Comparison of ENCODE assay signal across 30 cellular contexts in genomic region chr14:96257056-96257455, GRCh38. TPM values are rescaled to one million over a fixed set of nuclear protein-coding genes. Genes with fewer than 3 reads are reported as not detected.
DNase-seq lines count a peak whose midpoint lies in the region; ATAC-seq, FAIRE-seq and TF ChIP-seq lines count a peak whose summit lies in the region.
"Had no signal": no experiment of that assay in that cellular context is flagged by ENCODE, and none has a peak within 500 bp of the region (broad histone marks: within the 10 kb centered on the region; RNA-seq: fewer than 3 reads in every experiment).

No MANE protein-coding gene starts in this region.

- H3K36me3 ChIP-seq in esophagus (ENCODE audit: control insufficient read depth in 2 of 2, insufficient read depth in 2 of 2, low read length in 1 of 2) (no peaks in the 10 kb centered on the region), keratinocyte (ENCODE audit: control insufficient read depth in 2 of 2, extremely low read depth in 1 of 2, insufficient read depth in 2 of 2, low read length in 2 of 2) (no peaks in the 10 kb centered on the region), tibial nerve (no peaks in the 10 kb centered on the region)
- H3K36me3 ChIP-seq: colonic mucosa, lower lobe of right lung, neural progenitor cell had no signal

- no peak for DNase-seq in HFF-Myc (ENCODE audit: extremely low read depth, low read depth)
- no peak for DNase-seq in keratinocyte (ENCODE audit: low read depth, low spot score)
- no peak for DNase-seq in skeletal muscle cell (ENCODE audit: low read depth)
- DNase-seq in SIG-M5 treated with dmso at 0.1 percent for 504 hours (lab: John Stamatoyannopoulos, UW; ENCODE audit: unreplicated experiment): no peak
- DNase-seq in tibial nerve (ENCODE audit: low spot score in 2 of 2): no peak
- no peak for DNase-seq in AG08396 (ENCODE audit: low spot score)
- DNase-seq: activated CD4-positive, alpha-beta T cell treated with anti-CD3 and anti-CD28 coated beads for 36 hours; activated effector memory CD4-positive, alpha-beta T cell treated with anti-CD3 and anti-CD28 coated beads, Interleukin-2, amount 50 U/mL, for 16 hours; activated naive CD8-positive, alpha-beta T cell treated with anti-CD3 and anti-CD28 coated beads for 36 hours; activated T-cell treated with anti-CD3 and anti-CD28 coated beads, Interleukin-2, amount 50 U/mL, for 1 hour; aorta; Calu3; colonic mucosa; DND-41; effector memory CD8-positive, alpha-beta T cell; glutamatergic neuron; Karpas-422; kidney; lower lobe of right lung; MV-4-11; T-helper 2 cell had no signal

- H3K4me1 ChIP-seq in esophagus (ENCODE audit: control insufficient read depth in 2 of 2, insufficient read depth in 2 of 2, low read length in 1 of 2) (peaks cover 7 to 17% of the 10 kb centered on the region in 2 donors), keratinocyte (ENCODE audit: control insufficient read depth, extremely low read depth, insufficient read depth, low read length) (peaks cover 34% of the 10 kb centered on the region), tibial nerve (no peaks in the 10 kb centered on the region)
- H3K4me1 ChIP-seq: colonic mucosa, neural progenitor cell had no signal

- H3K4me2 ChIP-seq in keratinocyte (ENCODE audit: control insufficient read depth, extremely low read depth, insufficient read depth, low read depth, low read length): peak overlapping the region; percentile 59
- H3K4me2 ChIP-seq: neural progenitor cell had no signal

- no peak for ATAC-seq in GM19452 (IDR thresholded peaks at IDR 0.05; ENCODE audit: unreplicated experiment)
- ATAC-seq: activated CD4-positive, alpha-beta T cell treated with anti-CD3 and anti-CD28 coated beads for 36 hours; effector memory CD8-positive, alpha-beta T cell; HCT116; lower lobe of right lung had no signal

- H3K9me3 ChIP-seq in esophagus (ENCODE audit: control insufficient read depth in 2 of 2, insufficient read depth in 1 of 2, low read depth in 1 of 2, low read length in 1 of 2): no peaks in the 10 kb centered on the region
- no peaks in the 10 kb centered on the region for H3K9me3 ChIP-seq in keratinocyte (ENCODE audit: control insufficient read depth, low read depth, low read length)
- H3K9me3 ChIP-seq in tibial nerve: peaks cover 0 to 8% (median 0%) of the 10 kb centered on the region in 4 donors
- H3K9me3 ChIP-seq: colonic mucosa, lower lobe of right lung had no signal

- TF ChIP-seq CTCF in HFF-Myc (IDR thresholded peaks at IDR 0.05; ENCODE audit: low read depth, low read length, missing control alignments) (no peak), keratinocyte (optimal IDR thresholded peaks at IDR 0.05 in 1 of 3, IDR thresholded peaks at IDR 0.05 in 1 of 3, conservative IDR thresholded peaks at IDR 0.05 in 1 of 3; ENCODE audit: extremely low read depth in 1 of 3, insufficient read depth in 2 of 3, low read length in 3 of 3) (no peak), tibial nerve (IDR thresholded peaks at IDR 0.05) (no peak)

- H3K9ac ChIP-seq in keratinocyte (ENCODE audit: control insufficient read depth, extremely low read depth, insufficient read depth, low read length): no peak overlapping the region
- H3K9ac ChIP-seq: neural progenitor cell had no signal

- H3K79me2 ChIP-seq in keratinocyte (ENCODE audit: control insufficient read depth, insufficient read depth, low read length): no peaks in the 10 kb centered on the region

- peak overlapping the region; percentile 44 to 93 for H3K27ac ChIP-seq in esophagus (ENCODE audit: low read depth in 2 of 2, low read length in 1 of 2)
- no peak overlapping the region for H3K27ac ChIP-seq in keratinocyte (ENCODE audit: control insufficient read depth, insufficient read depth, low read length)
- H3K27ac ChIP-seq in tibial nerve: no peak overlapping the region
- H3K27ac ChIP-seq: lower lobe of right lung, neural progenitor cell had no signal

- H3K4me3 ChIP-seq in HFF-Myc (replicated peaks; ENCODE audit: low read depth, low read length) (peak overlapping the region; percentile 38), esophagus (ENCODE audit: low read depth in 1 of 2, low read length in 2 of 2) (peak overlapping the region in 1 of 2 donors; percentile 26), keratinocyte (ENCODE audit: control insufficient read depth in 2 of 3, extremely low read depth in 1 of 3, insufficient read depth in 2 of 3, low read depth in 1 of 3, low read length in 3 of 3) (no peak overlapping the region), skeletal muscle cell (ENCODE audit: low read depth, low read length) (peak overlapping the region; percentile 11), tibial nerve (no peak overlapping the region)
- H3K4me3 ChIP-seq: colonic mucosa, lower lobe of right lung, neural progenitor cell, skin epidermis had no signal

- H4K20me1 ChIP-seq in keratinocyte (ENCODE audit: control insufficient read depth, extremely low read depth, insufficient read depth, low read length): no peaks in the 10 kb centered on the region

- no peak for FAIRE-seq in keratinocyte (lab: Jason Lieb, UNC)
- FAIRE-seq: GM18507, kidney had no signal

- dilution Hi-C loops in keratinocyte (cut with MboI; ENCODE audit: extremely low pct_ligation_motif_present, low sequenced_read_pairs): no loop called here

- TF ChIP-seq POLR2A in tibial nerve (IDR thresholded peaks at IDR 0.05): no peak

- no peak for TF ChIP-seq EP300 in tibial nerve (IDR thresholded peaks at IDR 0.05)

- no peak overlapping the region for H2AFZ ChIP-seq in keratinocyte (ENCODE audit: control insufficient read depth, low read length)
- H2AFZ ChIP-seq: neural progenitor cell had no signal

- 43 to 59% methylated on average over 8 of the region's 8 CpGs for whole genome bisulfite sequencing in esophagus, 2 donors
- 73 to 76% methylated on average over 8 of the region's 8 CpGs for WGBS in tibial nerve, 2 donors

- H3K27me3 ChIP-seq in esophagus (ENCODE audit: control insufficient read depth in 1 of 2, insufficient read depth in 2 of 2, low read length in 2 of 2) (no peaks in the 10 kb centered on the region), keratinocyte (ENCODE audit: control insufficient read depth, extremely low read depth, insufficient read depth, low read length) (no peaks in the 10 kb centered on the region), tibial nerve (no peaks in the 10 kb centered on the region)
- H3K27me3 ChIP-seq: colonic mucosa, neural progenitor cell had no signal

- no peaks in the 10 kb centered on the region for H3K9me1 ChIP-seq in keratinocyte (ENCODE audit: control insufficient read depth, extremely low read depth, insufficient read depth, low read length)

RNA-seq across cellular contexts. Expression of gene BDKRB1, which starts 1.0 kb away (rescaled TPM):
- polyA plus RNA-seq in esophagus: 10 to 100 TPM; 13.4 to 18.5 TPM
- polyA plus RNA-seq in keratinocyte: 2.8 to 3.5 TPM (median 3.4 TPM) in 3 replicates
- 0.46 TPM for polyA plus RNA-seq in keratinocyte (2011; ENCODE audit: low read depth)
- 2.1 and 2.5 TPM in 2 replicates for polyA plus RNA-seq in keratinocyte (2011; cell fraction: cytosol; rRNA removed)
- polyA plus RNA-seq in keratinocyte (2011; cell fraction: nucleus; rRNA removed): 4.0 and 6.3 TPM in 2 replicates
- 1.9 and 4.3 TPM in 2 replicates for polyA plus RNA-seq in keratinocyte (2012; ENCODE audit: low replicate concordance)
- 2.0 to 4.5 TPM (median 3.4 TPM) in 3 replicates for polyA minus RNA-seq in keratinocyte
- polyA minus RNA-seq in keratinocyte (2011; cell fraction: cytosol; rRNA and poly(A)+ RNA removed): 1.2 TPM
- polyA minus RNA-seq in keratinocyte (2011; cell fraction: nucleus; rRNA and poly(A)+ RNA removed): 2.3 and 3.4 TPM in 2 replicates
- total RNA-seq in tibial nerve: 1 to 10 TPM in 2 of 4 donors, under 1 TPM in 1, not detected in 1; 0.63 to 2.4 (median 2.2) TPM
- total RNA-seq: activated CD4-positive, alpha-beta T cell treated with anti-CD3 and anti-CD28 coated beads for 36 hours; activated CD8-positive, alpha-beta memory T cell treated with anti-CD3 and anti-CD28 coated beads for 36 hours; activated naive CD8-positive, alpha-beta T cell treated with anti-CD3 and anti-CD28 coated beads for 36 hours; Calu3; lower lobe of right lung; NCI-H460; OCI-LY7 had no signal

RNA-seq across cellular contexts. Expression of gene BDKRB2, which starts 52.4 kb away (rescaled TPM):
- polyA plus RNA-seq in esophagus (10 to 100 TPM in 1 of 2 donors, 1 to 10 TPM in 1; 8.2 to 15.1 TPM), keratinocyte (10.9 to 13.2 TPM (median 11.2 TPM) in 3 replicates)
- polyA plus RNA-seq in keratinocyte (2011; ENCODE audit: low read depth): 8.0 TPM
- polyA plus RNA-seq in keratinocyte (2011; cell fraction: cytosol; rRNA removed): 6.5 and 6.6 TPM in 2 replicates
- polyA plus RNA-seq in keratinocyte (2011; cell fraction: nucleus; rRNA removed): 22.4 and 24.9 TPM in 2 replicates
- polyA plus RNA-seq in keratinocyte (2012; ENCODE audit: low replicate concordance): 5.8 and 9.9 TPM in 2 replicates
- 30.9 to 46.4 TPM (median 37.9 TPM) in 3 replicates for polyA minus RNA-seq in keratinocyte
- polyA minus RNA-seq in keratinocyte (2011; cell fraction: cytosol; rRNA and poly(A)+ RNA removed): 12.5 TPM
- 21.6 and 29.9 TPM in 2 replicates for polyA minus RNA-seq in keratinocyte (2011; cell fraction: nucleus; rRNA and poly(A)+ RNA removed)
- 10 to 100 TPM; 10.5 to 26.8 (median 18.4) TPM for total RNA-seq in tibial nerve
- total RNA-seq: activated CD4-positive, alpha-beta T cell treated with anti-CD3 and anti-CD28 coated beads for 36 hours; activated CD8-positive, alpha-beta memory T cell treated with anti-CD3 and anti-CD28 coated beads for 36 hours; activated naive CD8-positive, alpha-beta T cell treated with anti-CD3 and anti-CD28 coated beads for 36 hours; NCI-H460 had no signal
- polyA plus RNA-seq: aorta had no signal

Comparison
In these comparisons a context has a peak if more than half of its experiments do, and no peak if none do; other contexts are left out.
1. H3K4me3 ChIP-seq: peak in HFF-Myc (single experiment) and skeletal muscle cell (single experiment); none in keratinocyte (0 of 3) and tibial nerve (0 of 4).
2. H3K27ac ChIP-seq: peak in esophagus (2 of 2); none in keratinocyte (single experiment) and tibial nerve (0 of 4).